ENCODE assay signal across 17 cellular contexts in genomic region chrX:13763489-13763888, GRCh38. TPM values are rescaled to one million over a fixed set of nuclear protein-coding genes. Genes with fewer than 3 reads are reported as not detected.
A peak's percentile ranks its signal among the peaks of the same experiment; 100 is the strongest.
DNase-seq lines count a peak whose midpoint lies in the region; TF ChIP-seq lines count a peak whose summit lies in the region.
"Had no signal": no experiment of that assay in that cellular context is flagged by ENCODE, and none has a peak within 500 bp of the region (broad histone marks: within the 10 kb centered on the region; RNA-seq: fewer than 3 reads in every experiment).

No MANE protein-coding gene starts in this region.

- no peak for TF ChIP-seq EP300 in esophagus muscularis mucosa (IDR thresholded peaks at IDR 0.05)
- TF ChIP-seq EP300 in sigmoid colon (IDR thresholded peaks at IDR 0.05): no peak

- DNase-seq in NCI-H2107 treated with DMSO at 0.1 percent for 48 hours (lab: John Stamatoyannopoulos, UW; ENCODE audit: unreplicated experiment) (peak; percentile 27), NCI-H2107 (lab: John Stamatoyannopoulos, UW) (no peak), esophagus muscularis mucosa (ENCODE audit: extremely low spot score) (no peak), myocyte (ENCODE audit: low read depth) (peak; percentile 84), tibial artery (peak; percentile 46 to 66), NCI-H446 treated with DMSO at 0.1 percent for 48 hours (lab: John Stamatoyannopoulos, UW) (no peak), sigmoid colon (no peak), SHP77 treated with DMSO at 0.1 percent for 48 hours (lab: John Stamatoyannopoulos, UW) (no peak)
- DNase-seq: activated CD4-positive, CD25-positive, alpha-beta regulatory T cell treated with anti-CD3 and anti-CD28 coated beads, Interleukin-2, amount 50 U/mL, for 72 hours; activated T-cell treated with anti-CD3 and anti-CD28 coated beads, Interleukin-2, amount 50 U/mL, for 48 hours; foreskin melanocyte; natural killer cell; NCI-H2029 treated with DMSO at 0.1 percent for 48 hours; trophoblast cell had no signal

- intact Hi-C loops in esophagus muscularis mucosa (cut with DNase I) (no loop called here), tibial artery (cut with DNase I; ENCODE audit: low total_unique reads) (no loop called here), sigmoid colon (cut with DNase I) (no loop called here)

- H3K4me1 ChIP-seq in esophagus muscularis mucosa (peaks cover 6 to 27% (median 14%) of the 10 kb centered on the region in 4 donors), tibial artery (peaks cover 0 to 6% (median 0%) of the 10 kb centered on the region in 4 donors), sigmoid colon (peaks cover 0 to 3% (median 0%) of the 10 kb centered on the region in 4 donors)
- H3K4me1 ChIP-seq: adrenal gland had no signal

- H3K9me3 ChIP-seq in esophagus muscularis mucosa (no peaks in the 10 kb centered on the region), tibial artery (no peaks in the 10 kb centered on the region), sigmoid colon (no peaks in the 10 kb centered on the region)
- H3K9me3 ChIP-seq: adrenal gland had no signal

- H3K27ac ChIP-seq in esophagus muscularis mucosa (replicated peaks in 1 of 4) (peak overlapping the region in 3 of 4 donors; percentile 23 to 55 (median 33)), tibial artery (peak overlapping the region in 1 of 2 donors; percentile 41), sigmoid colon (peak overlapping the region in 2 of 4 donors; percentile 11 to 31)
- H3K27ac ChIP-seq: adrenal gland had no signal

- H3K27me3 ChIP-seq in esophagus muscularis mucosa: no peaks in the 10 kb centered on the region
- H3K27me3 ChIP-seq in tibial artery: no peaks in the 10 kb centered on the region
- H3K27me3 ChIP-seq in sigmoid colon: no peaks in the 10 kb centered on the region
- H3K27me3 ChIP-seq: adrenal gland had no signal

- peak overlapping the region in 1 of 4 donors; percentile 12 for H3K4me3 ChIP-seq in esophagus muscularis mucosa
- H3K4me3 ChIP-seq in tibial artery: no peak overlapping the region
- no peak overlapping the region for H3K4me3 ChIP-seq in sigmoid colon
- H3K4me3 ChIP-seq: adrenal gland, K562 had no signal

- TF ChIP-seq POLR2A in esophagus muscularis mucosa (IDR thresholded peaks at IDR 0.05; ENCODE audit: low read depth) (no peak), sigmoid colon (IDR thresholded peaks at IDR 0.05) (no peak)

- H3K36me3 ChIP-seq in esophagus muscularis mucosa: peaks cover 0 to 48% (median 41%) of the 10 kb centered on the region in 4 donors
- peaks cover 0 to 66% (median 49%) of the 10 kb centered on the region in 3 donors for H3K36me3 ChIP-seq in tibial artery
- H3K36me3 ChIP-seq in sigmoid colon: peaks cover 0 to 41% (median 3%) of the 10 kb centered on the region in 4 donors

- peak in 1 of 3 experiments; percentile 15 for TF ChIP-seq CTCF in esophagus muscularis mucosa (IDR thresholded peaks at IDR 0.05)
- TF ChIP-seq CTCF in tibial artery (IDR thresholded peaks at IDR 0.05): no peak
- no peak for TF ChIP-seq CTCF in sigmoid colon (IDR thresholded peaks at IDR 0.05)

- WGBS in esophagus muscularis mucosa: 69% methylated on average over 8 of the region's 8 CpGs
- WGBS in sigmoid colon, 2 donors: 68 to 82% methylated on average over 8 of the region's 8 CpGs

RNA-seq across cellular contexts. Expression of gene OFD1, which starts 28.9 kb away (rescaled TPM):
- 10 to 100 TPM; 12.6 to 17.2 (median 14.8) TPM for total RNA-seq in esophagus muscularis mucosa
- 9.9 and 20.1 TPM in 2 replicates for total RNA-seq in myocyte
- polyA plus RNA-seq in myocyte (2012): 6.5 TPM
- total RNA-seq in sigmoid colon: 10 to 100 TPM; 12.8 to 46.0 (median 15.1) TPM
- 10 to 100 TPM in 2 of 3 donors, 1 to 10 TPM in 1; 7.4 to 21.2 (median 19.8) TPM for polyA plus RNA-seq in sigmoid colon

RNA-seq across cellular contexts. Expression of gene TRAPPC2, which starts 29.1 kb away (rescaled TPM):
- total RNA-seq in esophagus muscularis mucosa: 10 to 100 TPM; 13.1 to 20.4 (median 15.2) TPM
- total RNA-seq in myocyte: 16.6 and 25.4 TPM in 2 replicates
- polyA plus RNA-seq in myocyte (2012): 8.8 TPM
- total RNA-seq in sigmoid colon: 10 to 100 TPM; 20.1 to 22.8 (median 22.4) TPM
- 1 to 10 TPM; 5.5 to 9.0 (median 6.0) TPM for polyA plus RNA-seq in sigmoid colon

RNA-seq across cellular contexts. Expression of gene GPM6B, which starts 53.4 kb away (rescaled TPM):
- total RNA-seq in esophagus muscularis mucosa: 10 to 100 TPM; 33.2 to 57.2 (median 45.2) TPM
- 102 and 159 TPM in 2 replicates for total RNA-seq in myocyte
- polyA plus RNA-seq in myocyte (2012): 8.6 TPM
- total RNA-seq in sigmoid colon: 10 to 100 TPM; 24.0 to 40.3 (median 27.4) TPM
- 1 to 10 TPM in 2 of 3 donors, under 1 TPM in 1; 0.46 to 4.5 (median 1.8) TPM for polyA plus RNA-seq in sigmoid colon
- total RNA-seq: A172, K562, natural killer cell had no signal

Comparison
In these comparisons a context has a peak if more than half of its experiments do, and no peak if none do; other contexts are left out.
1. DNase-seq: peak in NCI-H2107 treated with DMSO at 0.1 percent for 48 hours (single experiment), myocyte (single experiment) and tibial artery (2 of 2); none in NCI-H2107 (single experiment), esophagus muscularis mucosa (single experiment), NCI-H446 treated with DMSO at 0.1 percent for 48 hours (single experiment), sigmoid colon (single experiment) and SHP77 treated with DMSO at 0.1 percent for 48 hours (single experiment).